ENCODE assay signal across 26 cellular contexts in genomic region chr2:162258686-162259085, GRCh38. TPM values are rescaled to one million over a fixed set of nuclear protein-coding genes. Genes with fewer than 3 reads are reported as not detected.
A peak's percentile ranks its signal among the peaks of the same experiment; 100 is the strongest.
DNase-seq lines count a peak whose midpoint lies in the region; ATAC-seq and TF ChIP-seq lines count a peak whose summit lies in the region.
"Had no signal": no experiment of that assay in that cellular context is flagged by ENCODE, and none has a peak within 500 bp of the region (broad histone marks: within the 10 kb centered on the region; RNA-seq: fewer than 3 reads in every experiment).

No MANE protein-coding gene starts in this region.

- H3K4me1 ChIP-seq in skeletal muscle satellite cell (ENCODE audit: control insufficient read depth, insufficient read depth, low read length) (peaks cover 52% of the 10 kb centered on the region), gastroesophageal sphincter (peaks cover 0 to 12% (median 0%) of the 10 kb centered on the region in 3 donors)
- H3K4me1 ChIP-seq: gastrocnemius medialis, uterus had no signal

- POLR2A ChIA-PET in activated CD4-positive, alpha-beta T cell treated with anti-CD3 and anti-CD28 coated beads, Interleukin-2, amount 10 ng/mL, durations not matched to agents 7 days and 5 days (lab: Charles Lee), result no interaction called here

- DNase-seq in EH (ENCODE audit: low read depth) (peak; percentile 66), RPMI7951 (ENCODE audit: low read depth) (peak; percentile 55), fibroblast of peridontal ligament (ENCODE audit: extremely low read depth) (peak; percentile 75), left lobe of liver (ENCODE audit: low spot score) (no peak)
- DNase-seq in activated CD4-positive, alpha-beta T cell treated with anti-CD3 and anti-CD28 coated beads, Interleukin-2, amount 10 ng/mL, durations not matched to agents 7 days and 5 days, result no peak
- DNase-seq in central memory CD4-positive, alpha-beta T cell, result no peak
- DNase-seq: ACHN; activated naive CD4-positive, alpha-beta T cell treated with anti-CD3 and anti-CD28 coated beads, Interleukin-2, amount 10 ng/mL, durations not matched to agents 7 days and 5 days; caudate nucleus; gastrocnemius medialis; lower lobe of right lung; NCI-H1105; NCI-H2029 treated with DMSO at 0.1 percent for 48 hours; NCI-H226; NCI-H748 treated with DMSO at 0.1 percent for 48 hours; sigmoid colon; substantia nigra; uterus had no signal

- no peak for TF ChIP-seq EP300 in gastroesophageal sphincter (IDR thresholded peaks at IDR 0.05)

- no peak overlapping the region for H3K4me2 ChIP-seq in skeletal muscle satellite cell (ENCODE audit: low read length)

- H3K4me3 Mint-ChIP-seq in activated CD4-positive, alpha-beta T cell treated with anti-CD3 and anti-CD28 coated beads, Interleukin-2, amount 10 ng/mL, durations not matched to agents 7 days and 5 days, result no peak overlapping the region
- H3K4me3 Mint-ChIP-seq: activated naive CD4-positive, alpha-beta T cell treated with anti-CD3 and anti-CD28 coated beads, Interleukin-2, amount 10 ng/mL, durations not matched to agents 7 days and 5 days; activated T-helper 1 cell treated with anti-CD3 and anti-CD28 coated beads, Interleukin-12 subunit alpha, Interleukin-12 subunit beta, Interleukin-2, Interleukin-4 antibody, amounts not matched to agents 30 ng/mL and 10 ng/mL and 1 ng/mL, durations not matched to agents 14 hours and 24 hours and 36 hours; IgD-negative memory B cell; neural crest cell; T-helper 1 cell treated with Interleukin-12 subunit alpha and Interleukin-12 subunit beta and Interleukin-4 antibody, amounts not matched to agents 30 μg/mL and 1 μg/mL, for 36 hours had no signal

- peaks cover 10% of the 10 kb centered on the region for H3K36me3 Mint-ChIP-seq in activated CD4-positive, alpha-beta T cell treated with anti-CD3 and anti-CD28 coated beads, Interleukin-2, amount 10 ng/mL, durations not matched to agents 7 days and 5 days (ENCODE audit: low read depth)
- H3K36me3 Mint-ChIP-seq: activated naive CD4-positive, alpha-beta T cell treated with anti-CD3 and anti-CD28 coated beads, Interleukin-2, amount 10 ng/mL, durations not matched to agents 7 days and 5 days had no signal

- CTCF ChIA-PET in activated CD4-positive, alpha-beta T cell treated with anti-CD3 and anti-CD28 coated beads, Interleukin-2, amount 10 ng/mL, durations not matched to agents 7 days and 5 days (lab: Charles Lee), result no interaction called here

- no peak for TF ChIP-seq POLR2A in gastroesophageal sphincter (IDR thresholded peaks at IDR 0.05)

- TF ChIP-seq CTCF in gastroesophageal sphincter (IDR thresholded peaks at IDR 0.05), result no peak

- H3K27me3 ChIP-seq in skeletal muscle satellite cell (ENCODE audit: control insufficient read depth, insufficient read depth, low read length) (no peaks in the 10 kb centered on the region), gastroesophageal sphincter (no peaks in the 10 kb centered on the region)
- H3K27me3 ChIP-seq: gastrocnemius medialis, sigmoid colon, uterus had no signal

- H3K9ac ChIP-seq in skeletal muscle satellite cell (ENCODE audit: low read depth, low read length), result peak overlapping the region; percentile 21

- no peak overlapping the region for H3K27ac Mint-ChIP-seq in activated CD4-positive, alpha-beta T cell treated with anti-CD3 and anti-CD28 coated beads, Interleukin-2, amount 10 ng/mL, durations not matched to agents 7 days and 5 days
- H3K27ac Mint-ChIP-seq: activated naive CD4-positive, alpha-beta T cell treated with anti-CD3 and anti-CD28 coated beads, Interleukin-2, amount 10 ng/mL, durations not matched to agents 7 days and 5 days; activated T-helper 1 cell treated with anti-CD3 and anti-CD28 coated beads, Interleukin-12 subunit alpha, Interleukin-12 subunit beta, Interleukin-2, Interleukin-4 antibody, amounts not matched to agents 30 ng/mL and 10 ng/mL and 1 ng/mL, durations not matched to agents 14 hours and 24 hours and 36 hours; IgD-negative memory B cell; progenitor cell of endocrine pancreas; T-helper 1 cell treated with Interleukin-12 subunit alpha and Interleukin-12 subunit beta and Interleukin-4 antibody, amounts not matched to agents 30 μg/mL and 1 μg/mL, for 36 hours had no signal

- peaks cover 16% of the 10 kb centered on the region for H3K4me1 Mint-ChIP-seq in activated CD4-positive, alpha-beta T cell treated with anti-CD3 and anti-CD28 coated beads, Interleukin-2, amount 10 ng/mL, durations not matched to agents 7 days and 5 days

- H3K36me3 ChIP-seq in skeletal muscle satellite cell (ENCODE audit: insufficient read depth, low read length) (no peaks in the 10 kb centered on the region), gastroesophageal sphincter (no peaks in the 10 kb centered on the region)
- H3K36me3 ChIP-seq: gastrocnemius medialis, lower lobe of right lung, sigmoid colon, uterus had no signal

- H3K27ac ChIP-seq in gastroesophageal sphincter, result no peak overlapping the region
- H3K27ac ChIP-seq: C4-2B, gastrocnemius medialis, lower lobe of right lung, sigmoid colon had no signal

- no peaks in the 10 kb centered on the region for H3K9me3 Mint-ChIP-seq in activated CD4-positive, alpha-beta T cell treated with anti-CD3 and anti-CD28 coated beads, Interleukin-2, amount 10 ng/mL, durations not matched to agents 7 days and 5 days
- H3K9me3 Mint-ChIP-seq: activated naive CD4-positive, alpha-beta T cell treated with anti-CD3 and anti-CD28 coated beads, Interleukin-2, amount 10 ng/mL, durations not matched to agents 7 days and 5 days; activated T-helper 1 cell treated with anti-CD3 and anti-CD28 coated beads, Interleukin-12 subunit alpha, Interleukin-12 subunit beta, Interleukin-2, Interleukin-4 antibody, amounts not matched to agents 30 ng/mL and 10 ng/mL and 1 ng/mL, durations not matched to agents 14 hours and 24 hours and 36 hours; IgD-negative memory B cell; T-helper 1 cell treated with Interleukin-12 subunit alpha and Interleukin-12 subunit beta and Interleukin-4 antibody, amounts not matched to agents 30 μg/mL and 1 μg/mL, for 36 hours had no signal

- WGBS in gastroesophageal sphincter (ENCODE audit: low coverage in 1 of 2), 2 donors, result 71 to 78% methylated on average over 2 of the region's 2 CpGs

- no peaks in the 10 kb centered on the region for H3K9me3 ChIP-seq in skeletal muscle satellite cell (replicated peaks; ENCODE audit: low read length)
- H3K9me3 ChIP-seq in gastroesophageal sphincter, result no peaks in the 10 kb centered on the region
- H3K9me3 ChIP-seq: gastrocnemius medialis, lower lobe of right lung, sigmoid colon, uterus had no signal

- H3K4me3 ChIP-seq in skeletal muscle satellite cell (ENCODE audit: low read length), result no peak overlapping the region
- H3K4me3 ChIP-seq in gastroesophageal sphincter, result no peak overlapping the region
- H3K4me3 ChIP-seq: gastrocnemius medialis, lower lobe of right lung, sigmoid colon, uterus had no signal

- peaks cover 17% of the 10 kb centered on the region for H3K27me3 Mint-ChIP-seq in activated CD4-positive, alpha-beta T cell treated with anti-CD3 and anti-CD28 coated beads, Interleukin-2, amount 10 ng/mL, durations not matched to agents 7 days and 5 days
- H3K27me3 Mint-ChIP-seq: progenitor cell of endocrine pancreas had no signal

- ATAC-seq in gastroesophageal sphincter (no peak), left lobe of liver (no peak)
- ATAC-seq: gastrocnemius medialis, lower lobe of right lung had no signal

RNA-seq across cellular contexts. Expression of gene FAP, which starts 15.4 kb away (rescaled TPM):
- 142 and 170 TPM in 2 replicates for total RNA-seq in RPMI7951 (2014; rRNA removed; shearing (Covaris generic))
- total RNA-seq in skeletal muscle satellite cell (2012; rRNA removed), result 66.2 and 94.0 TPM in 2 replicates
- not detected for total RNA-seq in activated CD4-positive, alpha-beta T cell treated with anti-CD3 and anti-CD28 coated beads, Interleukin-2, amount 10 ng/mL, durations not matched to agents 7 days and 5 days
- total RNA-seq in gastroesophageal sphincter (10 to 100 TPM in 2 of 4 donors, 1 to 10 TPM in 2; 4.6 to 14.0 (median 11.1) TPM), left lobe of liver (0.58 TPM)
- total RNA-seq: activated T-helper 1 cell treated with anti-CD3 and anti-CD28 coated beads, Interleukin-12 subunit alpha, Interleukin-12 subunit beta, Interleukin-2, Interleukin-4 antibody, amounts not matched to agents 30 ng/mL and 10 ng/mL and 1 ng/mL, durations not matched to agents 14 hours and 24 hours and 36 hours; neural crest cell; progenitor cell of endocrine pancreas had no signal

RNA-seq across cellular contexts. Expression of gene IFIH1, which starts 59.8 kb away (rescaled TPM):
- total RNA-seq in RPMI7951 (2014; rRNA removed; shearing (Covaris generic)), result 13.0 and 13.1 TPM in 2 replicates
- total RNA-seq in skeletal muscle satellite cell (2012; rRNA removed), result 1.5 and 3.3 TPM in 2 replicates
- 10 to 100 TPM; 57.3 to 65.5 TPM for total RNA-seq in activated CD4-positive, alpha-beta T cell treated with anti-CD3 and anti-CD28 coated beads, Interleukin-2, amount 10 ng/mL, durations not matched to agents 7 days and 5 days
- total RNA-seq in gastroesophageal sphincter, result 10 to 100 TPM in 3 of 4 donors, 1 to 10 TPM in 1; 7.1 to 24.1 (median 16.1) TPM
- 9.4 TPM for total RNA-seq in left lobe of liver

Comparison
In these comparisons a context has a peak if more than half of its experiments do, and no peak if none do; other contexts are left out.
1. DNase-seq: peak in EH (single experiment), RPMI7951 (single experiment) and fibroblast of peridontal ligament (single experiment); none in activated CD4-positive, alpha-beta T cell treated with anti-CD3 and anti-CD28 coated beads, Interleukin-2, amount 10 ng/mL, durations not matched to agents 7 days and 5 days (single experiment), central memory CD4-positive, alpha-beta T cell (single experiment) and left lobe of liver (single experiment).